9 cellular contexts compared by ENCODE assay signal in genomic region chr17:83080641-83081560, GRCh38. TPM values are rescaled to one million over a fixed set of nuclear protein-coding genes. Genes with fewer than 3 reads are reported as not detected.
A peak's percentile ranks its signal among the peaks of the same experiment; 100 is the strongest.
DNase-seq lines count a peak whose midpoint lies in the region; ATAC-seq, FAIRE-seq and TF ChIP-seq lines count a peak whose summit lies in the region.
"Had no signal": no experiment of that assay in that cellular context is flagged by ENCODE, and none has a peak within 500 bp of the region (broad histone marks: within the 10 kb centered on the region; RNA-seq: fewer than 3 reads in every experiment).

No MANE protein-coding gene starts in this region.

- intact Hi-C loops in natural killer cell (cut with micrococcal nuclease): loop anchor here (5.0 kb wide), 1 partner anchor 234 kb away; no protein-coding TSS in a partner anchor

- H3K27ac Mint-ChIP-seq in activated CD8-positive, alpha-beta T cell treated with anti-CD3 and anti-CD28 coated beads, Interleukin-2, amount 10 ng/mL, durations not matched to agents 7 days and 5 days: no peak overlapping the region
- H3K27ac Mint-ChIP-seq in natural killer cell: peak overlapping the region; percentile 98

- ATAC-seq in activated CD8-positive, alpha-beta T cell treated with anti-CD3 and anti-CD28 coated beads, Interleukin-2, amount 10 ng/mL, durations not matched to agents 7 days and 5 days: peak; percentile 5
- ATAC-seq in esophagus mucosa (peak; percentile 7), natural killer cell (peak; percentile 12 to 20 (median 18)), HG03520 (IDR thresholded peaks at IDR 0.05; ENCODE audit: unreplicated experiment) (no peak)

- POLR2A ChIA-PET in activated CD8-positive, alpha-beta T cell treated with anti-CD3 and anti-CD28 coated beads, Interleukin-2, amount 10 ng/mL, durations not matched to agents 7 days and 5 days (lab: Charles Lee): no interaction called here

- CTCF ChIA-PET in activated CD8-positive, alpha-beta T cell treated with anti-CD3 and anti-CD28 coated beads, Interleukin-2, amount 10 ng/mL, durations not matched to agents 7 days and 5 days (lab: Charles Lee): no interaction called here

- TF ChIP-seq CTCF in natural killer cell (IDR thresholded peaks at IDR 0.05): no peak

- H3K4me1 Mint-ChIP-seq in activated CD8-positive, alpha-beta T cell treated with anti-CD3 and anti-CD28 coated beads, Interleukin-2, amount 10 ng/mL, durations not matched to agents 7 days and 5 days (ENCODE audit: low read depth): peaks cover 36% of the 10 kb centered on the region
- peaks cover 42 to 50% of the 10 kb centered on the region in 2 donors for H3K4me1 Mint-ChIP-seq in natural killer cell

- H3K36me3 Mint-ChIP-seq in activated CD8-positive, alpha-beta T cell treated with anti-CD3 and anti-CD28 coated beads, Interleukin-2, amount 10 ng/mL, durations not matched to agents 7 days and 5 days (ENCODE audit: low read depth): peaks cover 12% of the 10 kb centered on the region
- no peaks in the 10 kb centered on the region for H3K36me3 Mint-ChIP-seq in natural killer cell

- no peaks in the 10 kb centered on the region for H3K9me3 Mint-ChIP-seq in activated CD8-positive, alpha-beta T cell treated with anti-CD3 and anti-CD28 coated beads, Interleukin-2, amount 10 ng/mL, durations not matched to agents 7 days and 5 days (ENCODE audit: insufficient read depth)
- H3K9me3 Mint-ChIP-seq in natural killer cell: no peaks in the 10 kb centered on the region
- H3K9me3 Mint-ChIP-seq: brain had no signal

- no peak overlapping the region for H3K4me3 Mint-ChIP-seq in activated CD8-positive, alpha-beta T cell treated with anti-CD3 and anti-CD28 coated beads, Interleukin-2, amount 10 ng/mL, durations not matched to agents 7 days and 5 days
- peak overlapping the region; percentile 90 for H3K4me3 Mint-ChIP-seq in natural killer cell

- DNase-seq in ACHN (peak; percentile 48), HCEC 1CT (peak; percentile 13), natural killer cell (peak; percentile 70), urothelium cell line (ENCODE audit: low spot score) (peak; percentile 70), superior temporal gyrus (ENCODE audit: extremely low spot score) (no peak)
- DNase-seq in activated CD8-positive, alpha-beta T cell treated with anti-CD3 and anti-CD28 coated beads, Interleukin-2, amount 10 ng/mL, durations not matched to agents 7 days and 5 days: peak; percentile 35

- peaks cover 27% of the 10 kb centered on the region for H3K27me3 Mint-ChIP-seq in activated CD8-positive, alpha-beta T cell treated with anti-CD3 and anti-CD28 coated beads, Interleukin-2, amount 10 ng/mL, durations not matched to agents 7 days and 5 days (ENCODE audit: low read depth)
- no peaks in the 10 kb centered on the region for H3K27me3 Mint-ChIP-seq in natural killer cell (ENCODE audit: low read depth in 2 of 2)

- in situ Hi-C loops in ACHN (cut with HindIII; ENCODE audit: low pct_ligation_motif_present, low pct_unique_long_range_greater_than_20kb, low sequenced_read_pairs): no loop called here

- FAIRE-seq in urothelium cell line (lab: Jason Lieb, UNC): no peak

RNA-seq across cellular contexts. Expression of gene METRNL, which starts 1.5 kb away (rescaled TPM):
- total RNA-seq in activated CD8-positive, alpha-beta T cell treated with anti-CD3 and anti-CD28 coated beads, Interleukin-2, amount 10 ng/mL, durations not matched to agents 7 days and 5 days: 1 to 10 TPM; 3.0 to 4.8 TPM
- 152 TPM for total RNA-seq in esophagus mucosa
- 100 to 1,000 TPM; 227 to 390 (median 325) TPM for total RNA-seq in natural killer cell

Comparison
In these comparisons a context has a peak if more than half of its experiments do, and no peak if none do; other contexts are left out.
1. RNA of gene METRNL, which starts 1.5 kb away (total RNA-seq): 227 to 390 TPM in natural killer cell and 152 TPM in esophagus mucosa (single experiment); 3.0 to 4.8 TPM in activated CD8-positive, alpha-beta T cell treated with anti-CD3 and anti-CD28 coated beads, Interleukin-2, amount 10 ng/mL, durations not matched to agents 7 days and 5 days; every median in the first group is over 10 times any median in the second.